Comparison of ENCODE assay signal across 15 cellular contexts in the genomic region with DNA sequence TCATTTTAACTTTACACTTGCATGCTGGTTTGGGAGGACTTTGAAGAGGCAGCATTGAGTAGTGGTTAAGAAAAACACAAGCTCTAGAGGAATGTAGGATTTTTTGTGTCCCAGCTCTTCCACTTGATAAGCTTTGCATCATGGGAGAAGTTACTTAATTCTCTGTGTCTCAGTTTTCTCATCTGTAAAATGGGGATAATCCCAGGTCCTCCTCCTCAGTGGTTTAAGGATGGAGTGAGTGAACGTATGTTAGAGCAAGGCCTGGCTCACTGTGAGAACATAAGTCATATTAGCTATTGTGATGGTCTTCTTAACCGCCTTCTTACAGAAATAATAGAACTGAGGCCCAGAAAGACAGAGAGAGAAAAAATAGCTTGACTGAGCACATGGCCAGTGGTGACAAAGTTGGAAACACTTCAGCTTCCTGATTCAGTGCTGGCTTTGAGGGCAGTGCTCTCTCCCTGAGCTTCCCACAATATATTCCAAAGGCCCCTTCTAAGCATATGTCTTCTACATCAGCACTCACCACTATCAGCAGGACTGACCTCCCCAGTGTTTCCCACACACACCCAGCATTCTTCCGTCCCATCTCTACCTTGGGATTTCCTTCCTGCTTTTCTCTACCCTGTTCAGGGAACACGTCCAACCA.
DNase-seq lines count a peak whose midpoint lies in the region; ATAC-seq, FAIRE-seq and TF ChIP-seq lines count a peak whose summit lies in the region.
"Had no signal": no experiment of that assay in that cellular context is flagged by ENCODE, and none has a peak within 500 bp of the region (broad histone marks: within the 10 kb centered on the region; RNA-seq: fewer than 3 reads in every experiment).

No MANE protein-coding gene starts in this region.

- DNase-seq in AG10803 (ENCODE audit: low read depth) (peak; percentile 16), K562 (ENCODE audit: extremely low read depth in 1 of 4, low spot score in 3 of 4) (no peak), left cardiac atrium (no peak), psoas muscle (no peak), NCI-H1694 (lab: John Stamatoyannopoulos, UW) (no peak), germinal center (ENCODE audit: low spot score) (no peak), EL (no peak)
- DNase-seq: activated CD4-positive, alpha-beta T cell treated with anti-CD3 and anti-CD28 coated beads, Interleukin-2, amount 10 ng/mL, durations not matched to agents 24 days and 14 days; anterior cingulate cortex; NK-92 treated with Interleukin-12 subunit alpha and Interleukin-12 subunit beta, amount 100 ng/mL, for 24 hours; stimulated activated naive CD4-positive, alpha-beta T cell had no signal

- no peak overlapping the region for H3K4me3 ChIP-seq in AG10803 (ENCODE audit: low read length)
- H3K4me3 ChIP-seq in K562: no peak overlapping the region
- H3K4me3 ChIP-seq in psoas muscle: no peak overlapping the region
- H3K4me3 ChIP-seq: gastroesophageal sphincter had no signal

- ATAC-seq in K562 (no peak), left cardiac atrium (peak; percentile 64 to 81), psoas muscle (peak; percentile 4 to 19 (median 6)), HG02870 (IDR thresholded peaks at IDR 0.05; ENCODE audit: unreplicated experiment) (no peak)

- no peak overlapping the region; the same call in 1 of the 2 replicates for H3K4me2 ChIP-seq in K562 (ENCODE audit: insufficient read depth, low read length)

- H3K4me1 ChIP-seq in K562 (replicated peaks in 1 of 2; ENCODE audit: control insufficient read depth in 2 of 2, insufficient read depth in 2 of 2, low read length in 2 of 2): peaks cover 17 to 39% of the 10 kb centered on the region in 2 experiments
- H3K4me1 ChIP-seq in psoas muscle: peaks cover 24% of the 10 kb centered on the region

- H3K27me3 ChIP-seq in K562 (ENCODE audit: control insufficient read depth in 2 of 2, insufficient read depth in 2 of 2, low read length in 2 of 2) (no peaks in the 10 kb centered on the region), psoas muscle (ENCODE audit: insufficient read depth in 3 of 3, low read length in 2 of 3) (no peaks in the 10 kb centered on the region)
- H3K27me3 ChIP-seq: gastroesophageal sphincter had no signal

- FAIRE-seq in K562 (lab: Jason Lieb, UNC): no peak
- FAIRE-seq: GM18507, islet of Langerhans had no signal

- in situ Hi-C loops in K562 (cut with MboI): no loop called here

- CTCF ChIA-PET in K562 (lab: Yijun Ruan, JAX; ENCODE audit: low intra/inter-chr PET ratio): no interaction called here

- peaks cover 3% of the 10 kb centered on the region for H3K9me1 ChIP-seq in K562 (ENCODE audit: control insufficient read depth, insufficient read depth, low read length)

- TF ChIP-seq CTCF in AG10803 (conservative IDR thresholded peaks at IDR 0.05; ENCODE audit: low read length) (no peak), K562 (IDR thresholded peaks at IDR 0.05 in 2 of 3, conservative IDR thresholded peaks at IDR 0.05 in 1 of 3; ENCODE audit: insufficient read depth in 2 of 3, low read depth in 1 of 3, low read length in 3 of 3) (no peak), psoas muscle (IDR thresholded peaks at IDR 0.05) (no peak)

- H3K9me3 ChIP-seq in K562 (replicated peaks; ENCODE audit: control insufficient read depth, insufficient read depth, low read depth, low read length) (no peaks in the 10 kb centered on the region; the same call in 1 of the 2 replicates), psoas muscle (no peaks in the 10 kb centered on the region)
- H3K9me3 ChIP-seq: gastroesophageal sphincter had no signal

- POLR2A ChIA-PET in K562 (lab: Yijun Ruan, JAX): interaction anchor here (0.7 kb wide), 1 partner anchor 75 kb away, joined by 4 read pairs; no protein-coding TSS in a partner anchor

- TF ChIP-seq POLR2A in K562 (conservative IDR thresholded peaks at IDR 0.05): no peak

- peak overlapping the region; percentile 57 for H2AFZ ChIP-seq in K562 (ENCODE audit: low read depth, low read length)

- H3K9ac ChIP-seq in K562 (ENCODE audit: insufficient read depth in 1 of 2, low read depth in 2 of 2, low read length in 2 of 2): peak overlapping the region in 1 of 2 experiments; percentile 46; a peak in 1 of 4 replicates

- no peak for TF ChIP-seq EP300 in K562 (IDR thresholded peaks at IDR 0.05; ENCODE audit: low read length)

- H3K79me2 ChIP-seq in K562 (ENCODE audit: control insufficient read depth, insufficient read depth, low read length): no peaks in the 10 kb centered on the region

- H3K36me3 ChIP-seq in K562 (ENCODE audit: control insufficient read depth, insufficient read depth, low read length) (no peaks in the 10 kb centered on the region), psoas muscle (ENCODE audit: insufficient read depth in 1 of 2, low read depth in 1 of 2) (no peaks in the 10 kb centered on the region)
- H3K36me3 ChIP-seq: gastroesophageal sphincter had no signal

- intact Hi-C loops in K562 (cut with micrococcal nuclease): no loop called here
- intact Hi-C loops in left cardiac atrium (cut with DNase I): no loop called here
- intact Hi-C loops in psoas muscle (cut with DNase I): no loop called here

- no peaks in the 10 kb centered on the region for H4K20me1 ChIP-seq in K562 (replicated peaks; ENCODE audit: control insufficient read depth, insufficient read depth, low read length)

- BruUV-seq in K562 (replicated peaks; lab: Mats Ljungman, UMichigan): no TSS peak

- TF ChIP-seq RAD21 in K562 (CRISPR knock-in tag; conservative IDR thresholded peaks at IDR 0.05 in 1 of 2, IDR thresholded peaks at IDR 0.05 in 1 of 2): no peak

- H3K27ac ChIP-seq in K562 (ENCODE audit: extremely low read depth, low read depth, low read length) (peak overlapping the region; percentile 40; the same call in 1 of the 3 replicates), psoas muscle (peak overlapping the region; percentile 74)

- 78% methylated on average over 4 of the region's 4 CpGs for WGBS in K562 (ENCODE audit: insufficient coverage, low coverage, missing lambda C conversion rate)
- WGBS in psoas muscle, 3 donors: 60 to 75% (median 72%) methylated on average over 4 of the region's 4 CpGs

TF ChIP-seq in K562, 482 proteins besides CTCF, POLR2A, EP300 and RAD21 (continues in another document):
- TF ChIP-seq SIN3A (IDR thresholded peaks at IDR 0.05; ENCODE audit: borderline replicate concordance in 2 of 2, control insufficient read depth in 1 of 2, low read depth in 2 of 2, low read length in 2 of 2) (no peak), TCF7L2 (IDR thresholded peaks at IDR 0.05; ENCODE audit: low read depth, low read length) (no peak), ZNF583 (CRISPR knock-in tag; IDR thresholded peaks at IDR 0.05) (no peak), ZNF282 (CRISPR knock-in tag; IDR thresholded peaks at IDR 0.05) (no peak), KDM1A (IDR thresholded peaks at IDR 0.05) (peak; percentile 84 to 90), CBX5 (IDR thresholded peaks at IDR 0.05; ENCODE audit: borderline replicate concordance, low read depth) (no peak), RBM25 (IDR thresholded peaks at IDR 0.05; ENCODE audit: low read depth, low read length, severe bottlenecking) (peak; percentile 98), ADNP (tag; IDR thresholded peaks at IDR 0.05) (peak; percentile 91), PURB (CRISPR knock-in tag; IDR thresholded peaks at IDR 0.05; ENCODE audit: low read depth) (no peak), RCOR1 (IDR thresholded peaks at IDR 0.05; ENCODE audit: borderline replicate concordance in 1 of 2, low read depth in 2 of 2, low read length in 2 of 2) (peak in 1 of 2 experiments; percentile 70; a peak in 2 of 4 replicates), MTA2 (IDR thresholded peaks at IDR 0.05; ENCODE audit: low read depth) (no peak), HDAC2 (IDR thresholded peaks at IDR 0.05) (0 out of 2 replicates have a peak, but pooled peaks have one; percentile 39), SMARCA5 (IDR thresholded peaks at IDR 0.05) (peak; percentile 51; the same call in 1 of the 2 replicates), NUFIP1 (IDR thresholded peaks at IDR 0.05; ENCODE audit: partially characterized antibody) (no peak), XRCC5 (IDR thresholded peaks at IDR 0.05; ENCODE audit: low read depth, low read length) (no peak), BCOR (IDR thresholded peaks at IDR 0.05) (peak; percentile 93), CHCHD3 (CRISPR knock-in tag; IDR thresholded peaks at IDR 0.05) (no peak), MCM7 (IDR thresholded peaks at IDR 0.05) (no peak), ZNF274 (IDR thresholded peaks at IDR 0.05; ENCODE audit: borderline replicate concordance, low read depth, low read length) (no peak), CHD4 (IDR thresholded peaks at IDR 0.05; ENCODE audit: insufficient read depth, insufficient replicate concordance, low read depth, low read length, poor library complexity, severe bottlenecking) (peak; percentile 29)
- TF ChIP-seq, protein P1, sequence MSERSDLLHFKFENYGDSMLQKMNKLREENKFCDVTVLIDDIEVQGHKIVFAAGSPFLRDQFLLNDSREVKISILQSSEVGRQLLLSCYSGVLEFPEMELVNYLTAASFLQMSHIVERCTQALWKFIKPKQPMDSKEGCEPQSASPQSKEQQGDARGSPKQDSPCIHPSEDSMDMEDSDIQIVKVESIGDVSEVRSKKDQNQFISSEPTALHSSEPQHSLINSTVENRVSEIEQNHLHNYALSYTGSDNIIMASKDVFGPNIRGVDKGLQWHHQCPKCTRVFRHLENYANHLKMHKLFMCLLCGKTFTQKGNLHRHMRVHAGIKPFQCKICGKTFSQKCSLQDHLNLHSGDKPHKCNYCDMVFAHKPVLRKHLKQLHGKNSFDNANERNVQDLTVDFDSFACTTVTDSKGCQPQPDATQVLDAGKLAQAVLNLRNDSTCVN (CRISPR knock-in tag; IDR thresholded peaks at IDR 0.05): no peak
- TF ChIP-seq, protein P2, sequence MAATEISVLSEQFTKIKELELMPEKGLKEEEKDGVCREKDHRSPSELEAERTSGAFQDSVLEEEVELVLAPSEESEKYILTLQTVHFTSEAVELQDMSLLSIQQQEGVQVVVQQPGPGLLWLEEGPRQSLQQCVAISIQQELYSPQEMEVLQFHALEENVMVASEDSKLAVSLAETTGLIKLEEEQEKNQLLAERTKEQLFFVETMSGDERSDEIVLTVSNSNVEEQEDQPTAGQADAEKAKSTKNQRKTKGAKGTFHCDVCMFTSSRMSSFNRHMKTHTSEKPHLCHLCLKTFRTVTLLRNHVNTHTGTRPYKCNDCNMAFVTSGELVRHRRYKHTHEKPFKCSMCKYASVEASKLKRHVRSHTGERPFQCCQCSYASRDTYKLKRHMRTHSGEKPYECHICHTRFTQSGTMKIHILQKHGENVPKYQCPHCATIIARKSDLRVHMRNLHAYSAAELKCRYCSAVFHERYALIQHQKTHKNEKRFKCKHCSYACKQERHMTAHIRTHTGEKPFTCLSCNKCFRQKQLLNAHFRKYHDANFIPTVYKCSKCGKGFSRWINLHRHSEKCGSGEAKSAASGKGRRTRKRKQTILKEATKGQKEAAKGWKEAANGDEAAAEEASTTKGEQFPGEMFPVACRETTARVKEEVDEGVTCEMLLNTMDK (IDR thresholded peaks at IDR 0.05; ENCODE audit: borderline replicate concordance, insufficient read depth, low read depth, low read length, poor library complexity, severe bottlenecking): no peak

Comparison
In these comparisons a context has a peak if more than half of its experiments do, and no peak if none do; other contexts are left out.
1. ATAC-seq: peak in left cardiac atrium (2 of 2) and psoas muscle (4 of 4); none in K562 (single experiment) and HG02870 (single experiment).